Comparison of ENCODE assay signal across 8 cellular contexts in the genomic region with DNA sequence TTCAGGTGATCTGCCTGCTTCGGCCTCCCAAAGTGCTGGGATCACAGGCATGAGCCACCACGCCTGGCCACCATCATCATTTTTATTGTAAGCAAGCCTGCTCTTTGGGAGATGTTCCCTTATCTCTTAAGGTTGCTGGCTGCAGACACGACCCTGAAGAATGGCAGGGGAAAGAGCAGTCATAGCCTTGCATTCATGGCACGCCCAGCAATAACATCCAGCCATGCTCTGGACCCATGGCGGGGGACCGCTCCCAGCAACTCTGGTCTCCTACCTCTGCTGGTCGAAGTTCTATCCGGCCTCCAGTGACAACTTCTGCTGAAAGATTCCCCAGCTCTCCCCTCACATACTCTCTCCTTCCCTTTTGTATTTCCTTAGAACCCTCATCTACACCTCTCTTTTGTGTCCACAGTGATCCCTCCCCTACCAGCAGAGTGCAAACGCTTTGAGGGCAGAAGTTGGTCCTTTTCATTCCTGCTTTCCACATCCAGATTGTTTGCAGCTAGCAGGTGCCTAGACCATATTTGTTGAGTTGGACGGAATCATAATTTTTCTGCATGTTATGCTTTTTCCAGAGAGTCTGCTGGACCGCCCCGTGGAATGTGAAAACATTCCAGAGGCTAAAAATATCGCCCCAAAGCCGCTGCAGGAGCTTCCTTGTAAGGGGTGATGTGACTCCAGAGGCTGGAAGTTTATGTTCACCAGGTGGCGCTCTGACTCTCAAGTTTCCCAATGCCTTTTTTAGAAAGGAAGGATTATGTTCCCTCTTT. TPM values are rescaled to one million over a fixed set of nuclear protein-coding genes. Genes with fewer than 3 reads are reported as not detected.
DNase-seq lines count a peak whose midpoint lies in the region; ATAC-seq and TF ChIP-seq lines count a peak whose summit lies in the region.

No MANE protein-coding gene starts in this region.

- H3K23ac ChIP-seq in mesenchymal stem cell (ENCODE audit: low read length in 2 of 2): no peak overlapping the region

- ATAC-seq in effector memory CD8-positive, alpha-beta T cell (replicated peaks): no peak
- no peak for ATAC-seq in stimulated activated memory B cell treated with anti-CD40 and anti-IgM and Interleukin-4, amounts not matched to agents 10 μg/mL and 1 μg/mL and 100 μg/mL, for 72 hours
- ATAC-seq in GM21529 (IDR thresholded peaks at IDR 0.05; ENCODE audit: unreplicated experiment): no peak

- peak overlapping the region; percentile 33 for H3K4me2 ChIP-seq in mesenchymal stem cell (ENCODE audit: low read length, poor library complexity, severe bottlenecking)

- H2AFZ ChIP-seq in mesenchymal stem cell (ENCODE audit: low read depth, low read length): no peak overlapping the region

- H3K18ac ChIP-seq in mesenchymal stem cell (ENCODE audit: low read depth in 1 of 2, low read length in 2 of 2): no peak overlapping the region

- DNase-seq in Caki2 (ENCODE audit: low read depth) (peak; percentile 50), HFFc6 (peak; percentile 78), T1000 (lab: John Stamatoyannopoulos, UW) (peak; percentile 51), mesenchymal stem cell (peak; percentile 75), substantia nigra (lab: John Stamatoyannopoulos, UW) (peak in 29 of 49 donors; percentile 7 to 66 (median 35))
- peak; percentile 22 to 33 (median 32) for DNase-seq in effector memory CD8-positive, alpha-beta T cell

- no peak overlapping the region for H3K27ac ChIP-seq in mesenchymal stem cell (ENCODE audit: low read length, poor library complexity, severe bottlenecking)
- no peak overlapping the region for H3K27ac ChIP-seq in substantia nigra (ENCODE audit: low read depth, low read length, poor library complexity, severe bottlenecking)

- H3K27ac Mint-ChIP-seq in HFFc6: peak overlapping the region; percentile 50
- no peak overlapping the region for H3K27ac Mint-ChIP-seq in effector memory CD8-positive, alpha-beta T cell
- H3K27ac Mint-ChIP-seq in stimulated activated memory B cell treated with anti-CD40 and anti-IgM and Interleukin-4, amounts not matched to agents 10 μg/mL and 1 μg/mL and 100 μg/mL, for 72 hours: no peak overlapping the region

- H2BK120ac ChIP-seq in mesenchymal stem cell (ENCODE audit: low read depth, low read length): no peak overlapping the region

- no peak overlapping the region for H2BK15ac ChIP-seq in mesenchymal stem cell (ENCODE audit: low read depth, poor library complexity, severe bottlenecking)

- TF ChIP-seq CTCF in HFFc6 (IDR thresholded peaks at IDR 0.05): peak; percentile 85

- H3K4me1 ChIP-seq in mesenchymal stem cell (ENCODE audit: control insufficient read depth, insufficient read depth, low read depth, low read length): peaks cover 11% of the 10 kb centered on the region

- in situ Hi-C loops in Caki2 (cut with HindIII; ENCODE audit: low pct_unique_long_range_greater_than_20kb, low sequenced_read_pairs): no loop called here

- H3K36me3 ChIP-seq in mesenchymal stem cell (ENCODE audit: control insufficient read depth in 1 of 2, insufficient read depth in 2 of 2, low read depth in 1 of 2, low read length in 2 of 2): no peaks in the 10 kb centered on the region

- no peak overlapping the region for H4K8ac ChIP-seq in mesenchymal stem cell (ENCODE audit: low read length)

- no peak overlapping the region for H3K14ac ChIP-seq in mesenchymal stem cell (ENCODE audit: low read length in 2 of 2)

- H2BK5ac ChIP-seq in mesenchymal stem cell (ENCODE audit: low read depth, low read length, poor library complexity, severe bottlenecking): no peak overlapping the region

- no peaks in the 10 kb centered on the region for H3K27me3 ChIP-seq in mesenchymal stem cell (ENCODE audit: control insufficient read depth in 1 of 2, insufficient read depth in 1 of 2, low read length in 2 of 2)

- peak overlapping the region in 1 of 2 experiments; percentile 44 for H2BK12ac ChIP-seq in mesenchymal stem cell (ENCODE audit: low read length in 2 of 2)

- peak overlapping the region; percentile 42 for H3K9ac ChIP-seq in mesenchymal stem cell (ENCODE audit: low read length)

- H3K36me3 Mint-ChIP-seq in HFFc6 (ENCODE audit: low read depth): no peaks in the 10 kb centered on the region
- H3K36me3 Mint-ChIP-seq in effector memory CD8-positive, alpha-beta T cell (ENCODE audit: insufficient read depth): peaks cover 3% of the 10 kb centered on the region
- H3K36me3 Mint-ChIP-seq in stimulated activated memory B cell treated with anti-CD40 and anti-IgM and Interleukin-4, amounts not matched to agents 10 μg/mL and 1 μg/mL and 100 μg/mL, for 72 hours: no peaks in the 10 kb centered on the region

- H3K9me3 ChIP-seq in mesenchymal stem cell (ENCODE audit: control insufficient read depth, low read length): no peaks in the 10 kb centered on the region

- H4K91ac ChIP-seq in mesenchymal stem cell (ENCODE audit: low read length): no peak overlapping the region

- H3K9me3 Mint-ChIP-seq in HFFc6: no peaks in the 10 kb centered on the region
- no peaks in the 10 kb centered on the region for H3K9me3 Mint-ChIP-seq in effector memory CD8-positive, alpha-beta T cell
- H3K9me3 Mint-ChIP-seq in stimulated activated memory B cell treated with anti-CD40 and anti-IgM and Interleukin-4, amounts not matched to agents 10 μg/mL and 1 μg/mL and 100 μg/mL, for 72 hours: no peaks in the 10 kb centered on the region

- 50% methylated on average over 15 of the region's 15 CpGs for WGBS in mesenchymal stem cell

- H3K79me1 ChIP-seq in mesenchymal stem cell (replicated peaks; ENCODE audit: low read length, poor library complexity, severe bottlenecking): peaks cover 3% of the 10 kb centered on the region

- peaks cover 2% of the 10 kb centered on the region for H3K27me3 Mint-ChIP-seq in HFFc6 (ENCODE audit: insufficient read depth)
- peaks cover 19 to 53% of the 10 kb centered on the region in 2 donors for H3K27me3 Mint-ChIP-seq in effector memory CD8-positive, alpha-beta T cell
- peaks cover 43% of the 10 kb centered on the region for H3K27me3 Mint-ChIP-seq in stimulated activated memory B cell treated with anti-CD40 and anti-IgM and Interleukin-4, amounts not matched to agents 10 μg/mL and 1 μg/mL and 100 μg/mL, for 72 hours

- peak overlapping the region; percentile 51 for H3K4me3 Mint-ChIP-seq in HFFc6
- H3K4me3 Mint-ChIP-seq in effector memory CD8-positive, alpha-beta T cell: no peak overlapping the region
- H3K4me3 Mint-ChIP-seq in stimulated activated memory B cell treated with anti-CD40 and anti-IgM and Interleukin-4, amounts not matched to agents 10 μg/mL and 1 μg/mL and 100 μg/mL, for 72 hours: no peak overlapping the region

- no peak overlapping the region for H3K4ac ChIP-seq in mesenchymal stem cell (ENCODE audit: low read depth in 1 of 2, low read length in 2 of 2)

- no peak overlapping the region for H3K4me3 ChIP-seq in mesenchymal stem cell (ENCODE audit: insufficient read depth in 1 of 2, low read depth in 1 of 2, low read length in 2 of 2)

- H3K4me1 Mint-ChIP-seq in HFFc6 (ENCODE audit: low read depth): peaks cover 50% of the 10 kb centered on the region
- peaks cover 11 to 12% of the 10 kb centered on the region in 2 donors for H3K4me1 Mint-ChIP-seq in effector memory CD8-positive, alpha-beta T cell (ENCODE audit: low read depth in 2 of 2)
- H3K4me1 Mint-ChIP-seq in stimulated activated memory B cell treated with anti-CD40 and anti-IgM and Interleukin-4, amounts not matched to agents 10 μg/mL and 1 μg/mL and 100 μg/mL, for 72 hours: peaks cover 22% of the 10 kb centered on the region

- no peak overlapping the region for H2AK5ac ChIP-seq in mesenchymal stem cell (ENCODE audit: low read length, severe bottlenecking)

RNA-seq across cellular contexts. Expression of gene MARVELD1, which starts 4.4 kb away (rescaled TPM):
- 58.1 and 60.8 TPM in 2 replicates for total RNA-seq in Caki2 (2014; rRNA removed; shearing (Covaris generic); ENCODE audit: low replicate concordance)
- total RNA-seq in HFFc6 (2021; fragmentation: NEBNext Ultra II Directional; extraction: Animal tissue kit (Norgen Biotek cat#: 25700)): 10 to 100 TPM; 76.7 to 94.7 (median 80.9) TPM
- 67.9 TPM for polyA plus RNA-seq in mesenchymal stem cell (2013, experiment 1 of 2)
- polyA plus RNA-seq in mesenchymal stem cell (2013, experiment 2 of 2): 69.0 TPM

RNA-seq across cellular contexts. Expression of gene AVPI1, which starts 22.1 kb away (rescaled TPM):
- 44.0 and 46.1 TPM in 2 replicates for total RNA-seq in Caki2 (2014; rRNA removed; shearing (Covaris generic); ENCODE audit: low replicate concordance)
- total RNA-seq in HFFc6 (2021; fragmentation: NEBNext Ultra II Directional; extraction: Animal tissue kit (Norgen Biotek cat#: 25700)): 10 to 100 TPM; 28.2 to 44.8 (median 39.5) TPM
- 5.8 TPM for polyA plus RNA-seq in mesenchymal stem cell (2013, experiment 1 of 2)
- 5.8 TPM for polyA plus RNA-seq in mesenchymal stem cell (2013, experiment 2 of 2)

RNA-seq across cellular contexts. Expression of gene ZFYVE27, which starts 27.8 kb away (rescaled TPM):
- 18.9 and 30.5 TPM in 2 replicates for total RNA-seq in Caki2 (2014; rRNA removed; shearing (Covaris generic); ENCODE audit: low replicate concordance)
- 10 to 100 TPM; 16.6 to 23.0 (median 18.3) TPM for total RNA-seq in HFFc6 (2021; fragmentation: NEBNext Ultra II Directional; extraction: Animal tissue kit (Norgen Biotek cat#: 25700))
- polyA plus RNA-seq in mesenchymal stem cell (2013, experiment 1 of 2): 9.1 TPM
- 8.1 TPM for polyA plus RNA-seq in mesenchymal stem cell (2013, experiment 2 of 2)
